8 cellular contexts compared by ENCODE assay signal in the genomic region with DNA sequence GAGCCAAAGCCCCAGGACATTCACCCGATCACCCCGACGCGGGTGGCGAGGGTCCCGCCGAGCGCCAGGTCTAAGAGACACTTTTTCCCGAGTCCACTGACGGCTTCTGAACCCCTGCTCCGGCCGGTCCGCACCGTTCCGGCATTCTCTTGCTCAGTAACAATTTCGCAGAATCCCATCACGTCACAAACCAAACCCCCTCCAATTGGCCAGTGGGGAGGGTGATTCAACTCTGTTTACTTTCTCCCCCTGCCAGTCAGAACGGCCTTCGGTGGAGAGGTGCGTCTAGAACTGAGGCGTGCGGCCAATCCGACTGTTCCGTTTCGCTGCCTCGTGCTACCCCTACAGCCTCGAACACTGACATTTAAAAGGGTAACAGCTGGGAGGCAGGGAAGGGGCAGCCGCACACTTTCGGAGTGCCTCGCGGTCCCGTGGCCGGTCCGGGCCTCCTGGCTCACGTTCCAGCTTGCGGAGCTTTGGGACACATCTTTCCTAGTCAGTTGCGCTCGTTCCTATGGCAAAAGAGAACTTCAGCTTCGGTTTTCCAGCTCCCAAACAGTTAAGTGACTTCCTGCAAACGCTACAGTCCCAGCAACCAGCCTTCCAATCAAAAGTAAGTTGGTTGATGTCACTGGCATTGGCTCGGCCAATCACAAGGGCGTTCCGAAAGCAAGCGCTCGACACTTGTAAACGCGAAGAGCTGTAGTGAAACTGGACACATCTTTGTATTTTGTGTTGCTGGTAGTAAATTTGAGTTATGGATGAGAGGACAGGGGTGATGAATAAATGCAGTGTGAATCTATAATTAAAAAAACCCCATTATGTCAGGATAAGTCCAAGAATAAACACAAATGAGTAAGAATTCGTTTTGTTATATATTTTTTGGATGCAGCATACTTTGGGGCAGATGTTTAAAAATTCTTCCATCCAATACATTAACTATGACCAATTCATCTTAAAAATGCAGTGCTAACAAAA. TPM values are rescaled to one million over a fixed set of nuclear protein-coding genes. Genes with fewer than 3 reads are reported as not detected.
DNase-seq lines count a peak whose midpoint lies in the region; ATAC-seq and TF ChIP-seq lines count a peak whose summit lies in the region.

A gene (minus strand): TSS at position 860 of the 978 bp plus-strand sequence. CDS start 1,294 bp downstream, outside the sequence.

- CTCF ChIA-PET in activated CD4-positive, alpha-beta T cell treated with anti-CD3 and anti-CD28 coated beads for 36 hours (lab: Charles Lee) = interaction anchor here (0.8 to 2.1 kb wide), 3 partner anchors 30 to 188 kb away, joined by 5 to 14 read pairs (median 7); no protein-coding TSS in a partner anchor

- peak; percentile 21 for TF ChIP-seq CTCF in chondrocyte (IDR thresholded peaks at IDR 0.05)
- TF ChIP-seq CTCF in kidney epithelial cell (IDR thresholded peaks at IDR 0.05; ENCODE audit: insufficient read depth, low read length, poor library complexity, severe bottlenecking) = no peak

- DNase-seq in AG08396 (ENCODE audit: low spot score) (peak; percentile 92), NCI-H510A (lab: John Stamatoyannopoulos, UW) (peak; percentile 75), chondrocyte (ENCODE audit: low spot score) (peak; percentile 95), kidney epithelial cell (ENCODE audit: low read depth) (peak; percentile 94)
- peak; percentile 95 for DNase-seq in activated CD4-positive, alpha-beta T cell treated with anti-CD3 and anti-CD28 coated beads for 36 hours
- DNase-seq in stimulated activated CD4-positive, alpha-beta T cell treated with anti-CD3 and anti-CD28 coated beads, Interleukin-15, amount 100 ng/mL, for 24 hours = peak; percentile 91

- H3K4me3 Mint-ChIP-seq in activated CD4-positive, alpha-beta T cell treated with anti-CD3 and anti-CD28 coated beads for 36 hours = peak within 1 kb of the TSS; percentile 99
- peak within 1 kb of the TSS; percentile 97 for H3K4me3 Mint-ChIP-seq in chondrocyte (ENCODE audit: unreplicated experiment)

- H3K9me3 Mint-ChIP-seq in activated CD4-positive, alpha-beta T cell treated with anti-CD3 and anti-CD28 coated beads for 36 hours (ENCODE audit: low read depth) = no peaks in the 10 kb centered on the region
- H3K9me3 Mint-ChIP-seq in chondrocyte (ENCODE audit: low read depth) = no peaks in the 10 kb centered on the region

- no peaks in the 10 kb centered on the region for H3K27me3 Mint-ChIP-seq in activated CD4-positive, alpha-beta T cell treated with anti-CD3 and anti-CD28 coated beads for 36 hours
- no peaks in the 10 kb centered on the region for H3K27me3 Mint-ChIP-seq in chondrocyte (ENCODE audit: low read depth)

- H3K27me3 ChIP-seq in kidney epithelial cell (ENCODE audit: control insufficient read depth, insufficient read depth, low read length) = no peaks in the 10 kb centered on the region

- H3K4me1 Mint-ChIP-seq in activated CD4-positive, alpha-beta T cell treated with anti-CD3 and anti-CD28 coated beads for 36 hours = peaks cover 38% of the 10 kb centered on the region
- H3K4me1 Mint-ChIP-seq in chondrocyte (ENCODE audit: low read depth) = peaks cover 55% of the 10 kb centered on the region

- ATAC-seq in GM19023 (IDR thresholded peaks at IDR 0.05; ENCODE audit: unreplicated experiment) = peak; percentile 66
- ATAC-seq in HG03196 (IDR thresholded peaks at IDR 0.05; ENCODE audit: unreplicated experiment) = peak; percentile 69
- peak; percentile 76 for ATAC-seq in activated CD4-positive, alpha-beta T cell treated with anti-CD3 and anti-CD28 coated beads for 36 hours

- intact Hi-C loops in activated CD4-positive, alpha-beta T cell treated with anti-CD3 and anti-CD28 coated beads for 36 hours (cut with DNase I, micrococcal nuclease) = loop anchor here (1.0 to 10.0 kb wide), 12 partner anchors 73 to 1951 kb away; a partner anchor contains a TSS

- POLR2A ChIA-PET in activated CD4-positive, alpha-beta T cell treated with anti-CD3 and anti-CD28 coated beads for 36 hours (lab: Charles Lee) = interaction anchor here (0.9 to 1.1 kb wide), 3 partner anchors 11 to 188 kb away, joined by 3 to 5 read pairs (median 3); no protein-coding TSS in a partner anchor

- peak within 1 kb of the TSS; percentile 100 for H3K27ac Mint-ChIP-seq in activated CD4-positive, alpha-beta T cell treated with anti-CD3 and anti-CD28 coated beads for 36 hours
- peak within 1 kb of the TSS; percentile 100 for H3K27ac Mint-ChIP-seq in chondrocyte (ENCODE audit: unreplicated experiment)

- peaks cover 12% of the 10 kb centered on the region for H3K36me3 Mint-ChIP-seq in activated CD4-positive, alpha-beta T cell treated with anti-CD3 and anti-CD28 coated beads for 36 hours (ENCODE audit: low read depth)
- H3K36me3 Mint-ChIP-seq in chondrocyte (ENCODE audit: low read depth) = peaks cover 8% of the 10 kb centered on the region

- H3K36me3 ChIP-seq in kidney epithelial cell (ENCODE audit: control insufficient read depth, insufficient read depth, low read length) = no peaks in the 10 kb centered on the region

- peak within 1 kb of the TSS; percentile 92 for H3K4me3 ChIP-seq in kidney epithelial cell (ENCODE audit: low read depth, low read length)

RNA-seq across cellular contexts. Expression of the gene that starts here (rescaled TPM):
- total RNA-seq in activated CD4-positive, alpha-beta T cell treated with anti-CD3 and anti-CD28 coated beads for 36 hours = 10 to 100 TPM; 20.2 to 22.3 TPM
- total RNA-seq in chondrocyte (29.8 to 32.7 TPM (median 31.0 TPM) in 3 replicates), kidney epithelial cell (9.7 and 11.0 TPM in 2 replicates)

Comparison
In these comparisons a context has a peak if more than half of its experiments do, and no peak if none do; other contexts are left out.
1. Peak in every context shown above with its lines: DNase-seq, ATAC-seq and H3K4me3 ChIP-seq.